ENCODE assay signal across 1 cellular context in genomic region chr11:60211206-60211605, GRCh38.
TF ChIP-seq lines count a peak whose summit lies in the region.

No MANE protein-coding gene starts in this region.

TF ChIP-seq in GM12878, 131 proteins besides CTCF, POLR2A, EP300 and RAD21 (continued from another document):
- TF ChIP-seq ZBTB4 (CRISPR knock-in tag; IDR thresholded peaks at IDR 0.05) (no peak), SIN3A (IDR thresholded peaks at IDR 0.05; ENCODE audit: low read depth, low read length) (no peak), SMC3 (IDR thresholded peaks at IDR 0.05; ENCODE audit: borderline replicate concordance, low read length) (no peak), PKNOX1 (IDR thresholded peaks at IDR 0.05) (no peak; the same call in 1 of the 2 replicates), EGR1 (IDR thresholded peaks at IDR 0.05; ENCODE audit: borderline replicate concordance in 1 of 2, low read depth in 2 of 2, low read length in 2 of 2) (no peak), PAX5 (IDR thresholded peaks at IDR 0.05; ENCODE audit: borderline replicate concordance, low read depth, low read length) (no peak), KLF5 (IDR thresholded peaks at IDR 0.05; ENCODE audit: partially characterized antibody) (no peak), CBFB (IDR thresholded peaks at IDR 0.05; ENCODE audit: low read depth) (no peak), MAX (IDR thresholded peaks at IDR 0.05; ENCODE audit: low read depth, low read length) (no peak), YBX1 (IDR thresholded peaks at IDR 0.05) (no peak), LARP7 (IDR thresholded peaks at IDR 0.05) (no peak), ESRRA (IDR thresholded peaks at IDR 0.05; ENCODE audit: low read length) (no peak), ATF2 (IDR thresholded peaks at IDR 0.05; ENCODE audit: low read length) (no peak), FOXK2 (IDR thresholded peaks at IDR 0.05) (no peak), BMI1 (IDR thresholded peaks at IDR 0.05; ENCODE audit: borderline replicate concordance) (no peak), NR2C1 (IDR thresholded peaks at IDR 0.05) (no peak), RUNX3 (IDR thresholded peaks at IDR 0.05; ENCODE audit: low read length) (peak; percentile 55; the same call in 1 of the 2 replicates), NBN (IDR thresholded peaks at IDR 0.05) (0 out of 2 replicates have a peak, but pooled peaks have one; percentile 20), SMARCA5 (IDR thresholded peaks at IDR 0.05) (no peak), RBBP5 (conservative IDR thresholded peaks at IDR 0.05) (no peak), TCF12 (IDR thresholded peaks at IDR 0.05; ENCODE audit: low read depth, low read length) (no peak), SRF (IDR thresholded peaks at IDR 0.05; ENCODE audit: low read depth in 2 of 2, low read length in 2 of 2) (no peak), MYC (IDR thresholded peaks at IDR 0.05; ENCODE audit: insufficient read depth, insufficient read length, insufficient replicate concordance, low read length, severe bottlenecking) (no peak), NRF1 (conservative IDR thresholded peaks at IDR 0.05; ENCODE audit: low read depth, low read length) (no peak), CREM (IDR thresholded peaks at IDR 0.05; ENCODE audit: low read depth) (peak; percentile 32; the same call in 1 of the 2 replicates), TBL1XR1 (IDR thresholded peaks at IDR 0.05; ENCODE audit: low read depth, low read length) (no peak), SKIL (IDR thresholded peaks at IDR 0.05; ENCODE audit: low read depth, poor library complexity, severe bottlenecking) (no peak)
